10 cellular contexts compared by ENCODE assay signal in the genomic region with DNA sequence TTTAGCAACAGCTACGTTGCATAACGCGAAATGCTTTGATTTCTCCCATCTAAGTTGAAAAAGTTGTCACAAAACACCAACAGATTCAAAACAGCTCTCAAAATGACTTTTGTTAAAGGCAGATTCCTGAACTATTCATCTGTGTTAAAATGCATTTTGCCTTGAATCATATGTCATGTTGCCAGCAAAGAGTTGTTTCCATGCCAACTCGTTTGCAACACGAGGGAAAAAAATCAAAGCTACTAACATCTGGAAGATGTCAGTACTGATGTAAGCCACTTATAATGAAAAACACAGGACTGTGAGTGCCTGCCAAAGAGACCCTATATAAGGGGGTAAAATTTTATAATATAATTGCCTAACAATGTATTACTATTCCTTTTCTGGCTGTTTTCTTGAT.
DNase-seq lines count a peak whose midpoint lies in the region; ATAC-seq, FAIRE-seq and TF ChIP-seq lines count a peak whose summit lies in the region.
"Had no signal": no experiment of that assay in that cellular context is flagged by ENCODE, and none has a peak within 500 bp of the region (broad histone marks: within the 10 kb centered on the region; RNA-seq: fewer than 3 reads in every experiment).

No MANE protein-coding gene starts in this region.

- no peaks in the 10 kb centered on the region for H3K36me3 ChIP-seq in left ventricle myocardium inferior
- no peaks in the 10 kb centered on the region for H3K36me3 ChIP-seq in gastrocnemius medialis
- no peaks in the 10 kb centered on the region for H3K36me3 ChIP-seq in PC-9 (ENCODE audit: low read depth)

- no TSS peak for BruUV-seq in PC-9 (replicated peaks; lab: Mats Ljungman, UMichigan)

- H3K4me2 ChIP-seq in PC-9 = no peak overlapping the region

- no peaks in the 10 kb centered on the region for H3K9me2 ChIP-seq in PC-9 (ENCODE audit: insufficient read depth)

- no peak for FAIRE-seq in H54 (lab: Jason Lieb, UNC)

- no peak for TF ChIP-seq POLR2A in gastrocnemius medialis (IDR thresholded peaks at IDR 0.05)
- TF ChIP-seq POLR2A in H54 (IDR thresholded peaks at IDR 0.05; ENCODE audit: low read depth, low read length) = no peak

- H3K27me3 ChIP-seq in left ventricle myocardium inferior (ENCODE audit: low read depth) (no peaks in the 10 kb centered on the region), gastrocnemius medialis (no peaks in the 10 kb centered on the region), PC-9 (ENCODE audit: insufficient read depth, low read depth) (no peaks in the 10 kb centered on the region)

- no peak overlapping the region for H2AFZ ChIP-seq in PC-9

- in situ Hi-C loops in gastrocnemius medialis (cut with MboI; ENCODE audit: low sequenced_read_pairs in 4 of 4) = no loop called here

- no peak for TF ChIP-seq CTCF in left ventricle myocardium inferior (IDR thresholded peaks at IDR 0.05; ENCODE audit: borderline replicate concordance)
- TF ChIP-seq CTCF in gastrocnemius medialis (IDR thresholded peaks at IDR 0.05 in 4 of 5, conservative IDR thresholded peaks at IDR 0.05 in 1 of 5) = no peak
- TF ChIP-seq CTCF in PC-9 (conservative IDR thresholded peaks at IDR 0.05) = no peak

- no peaks in the 10 kb centered on the region for H4K20me1 ChIP-seq in PC-9 (ENCODE audit: insufficient read depth)

- H3K27ac ChIP-seq in left ventricle myocardium inferior (replicated peaks) = peak overlapping the region; percentile 91
- H3K27ac ChIP-seq in gastrocnemius medialis = peak overlapping the region; percentile 56 to 72 (median 61)
- no peak overlapping the region for H3K27ac ChIP-seq in PC-9

- no peaks in the 10 kb centered on the region for H3K79me2 ChIP-seq in PC-9 (ENCODE audit: low read depth)

- POLR2A ChIA-PET in PC-9 (lab: Charles Lee; ENCODE audit: unreplicated experiment) = no interaction called here

- CTCF ChIA-PET in PC-9 (lab: Charles Lee) = interaction anchor here (0.5 kb wide), 1 partner anchor 252 kb away, joined by 3 read pairs; no protein-coding TSS in a partner anchor

- ATAC-seq in gastrocnemius medialis (peak; percentile 52 to 64), HG03139 (IDR thresholded peaks at IDR 0.05; ENCODE audit: unreplicated experiment) (no peak)

- intact Hi-C loops in left ventricle myocardium inferior (cut with micrococcal nuclease) (no loop called here), gastrocnemius medialis (cut with DNase I; ENCODE audit: low total_unique reads) (no loop called here), PC-9 (cut with micrococcal nuclease; ENCODE audit: unreplicated experiment) (no loop called here)

- DNase-seq in ELR (ENCODE audit: low read depth) (peak; percentile 49), astrocyte of the hippocampus (ENCODE audit: low read depth, low spot score) (peak; percentile 81), left ventricle myocardium inferior (no peak), gastrocnemius medialis (peak; percentile 16 to 44), PC-9 (no peak), H54 (ENCODE audit: insufficient read length, low spot score) (no peak), NCI-H187 (lab: John Stamatoyannopoulos, UW) (no peak)
- DNase-seq: activated B cell treated with CpG ODN at 0.5 μM for 24 hours, NCI-H774 had no signal

- no peak overlapping the region for H3K4me3 ChIP-seq in left ventricle myocardium inferior
- H3K4me3 ChIP-seq in gastrocnemius medialis = no peak overlapping the region
- H3K4me3 ChIP-seq in PC-9 = no peak overlapping the region

- H3K4me1 ChIP-seq in left ventricle myocardium inferior = peaks cover 28% of the 10 kb centered on the region
- peaks cover 16 to 19% of the 10 kb centered on the region in 2 donors for H3K4me1 ChIP-seq in gastrocnemius medialis
- H3K4me1 ChIP-seq in PC-9 (replicated peaks; ENCODE audit: insufficient read depth) = no peaks in the 10 kb centered on the region

- H3K9me3 ChIP-seq in left ventricle myocardium inferior (replicated peaks) (no peaks in the 10 kb centered on the region), gastrocnemius medialis (no peaks in the 10 kb centered on the region), PC-9 (ENCODE audit: insufficient read depth, low read depth) (no peaks in the 10 kb centered on the region)

- H3F3A ChIP-seq in PC-9 (ENCODE audit: insufficient read depth, low read depth) = no peaks in the 10 kb centered on the region

Comparison
In these comparisons a context has a peak if more than half of its experiments do, and no peak if none do; other contexts are left out.
1. DNase-seq: peak in ELR (single experiment), astrocyte of the hippocampus (single experiment) and gastrocnemius medialis (2 of 2); none in left ventricle myocardium inferior (single experiment), PC-9 (0 of 2), H54 (single experiment) and NCI-H187 (0 of 2).